Comparison of ENCODE assay signal across 10 cellular contexts in genomic region chr18:69400976-69401474, GRCh38. TPM values are rescaled to one million over a fixed set of nuclear protein-coding genes. Genes with fewer than 3 reads are reported as not detected.
DNase-seq lines count a peak whose midpoint lies in the region; TF ChIP-seq lines count a peak whose summit lies in the region.
"Had no signal": no experiment of that assay in that cellular context is flagged by ENCODE, and none has a peak within 500 bp of the region (broad histone marks: within the 10 kb centered on the region; RNA-seq: fewer than 3 reads in every experiment).

No MANE protein-coding gene starts in this region.

- H3K4me1 Mint-ChIP-seq in activated naive CD4-positive, alpha-beta T cell treated with anti-CD3 and anti-CD28 coated beads for 36 hours (ENCODE audit: low read depth) = peaks cover 15% of the 10 kb centered on the region

- no TSS peak for BruUV-seq in OCI-LY7 (replicated peaks; lab: Mats Ljungman, UMichigan)

- TF ChIP-seq CTCF in thyroid gland (IDR thresholded peaks at IDR 0.05) (no peak), OCI-LY7 (conservative IDR thresholded peaks at IDR 0.05; ENCODE audit: low read length) (no peak)

- H2AFZ ChIP-seq in OCI-LY7 (ENCODE audit: low read length) = no peak overlapping the region

- no peaks in the 10 kb centered on the region for H3K27me3 ChIP-seq in thyroid gland

- H3K4me3 ChIP-seq in thyroid gland (replicated peaks in 1 of 3) (peak overlapping the region; percentile 16 to 65 (median 62)), OCI-LY7 (ENCODE audit: low read depth, low read length, poor library complexity, severe bottlenecking) (no peak overlapping the region)

- no peaks in the 10 kb centered on the region for H3K9me3 Mint-ChIP-seq in activated naive CD4-positive, alpha-beta T cell treated with anti-CD3 and anti-CD28 coated beads for 36 hours
- H3K9me3 Mint-ChIP-seq: T-cell had no signal

- peak overlapping the region; percentile 37 for H3K4me3 Mint-ChIP-seq in activated naive CD4-positive, alpha-beta T cell treated with anti-CD3 and anti-CD28 coated beads for 36 hours

- H3K27me3 Mint-ChIP-seq in activated naive CD4-positive, alpha-beta T cell treated with anti-CD3 and anti-CD28 coated beads for 36 hours (ENCODE audit: low read depth) = peaks cover 49% of the 10 kb centered on the region

- no peaks in the 10 kb centered on the region for H3K36me3 Mint-ChIP-seq in activated naive CD4-positive, alpha-beta T cell treated with anti-CD3 and anti-CD28 coated beads for 36 hours (ENCODE audit: low read depth)
- H3K36me3 Mint-ChIP-seq: T-cell had no signal

- DNase-seq in activated naive CD4-positive, alpha-beta T cell treated with anti-CD3 and anti-CD28 coated beads for 36 hours = no peak
- no peak for DNase-seq in activated naive CD4-positive, alpha-beta T cell (lab: John Stamatoyannopoulos, UW)
- DNase-seq in astrocyte of the hippocampus (ENCODE audit: low read depth, low spot score) (peak; percentile 75), islet precursor cell (peak; percentile 64), thyroid gland (peak; percentile 32 to 43), GDM1 (lab: John Stamatoyannopoulos, UW) (no peak), NCI-H2171 (lab: John Stamatoyannopoulos, UW) (no peak), OCI-LY7 (ENCODE audit: low spot score) (no peak)
- DNase-seq: T-cell had no signal

- 2 to 7% methylated on average over 3 to 10 of the region's 65 CpGs for WGBS in thyroid gland, 2 donors

- POLR2A ChIA-PET in OCI-LY7 (lab: Charles Lee) = no interaction called here

- H3K4me1 ChIP-seq in thyroid gland (peaks cover 0 to 11% of the 10 kb centered on the region in 2 donors), OCI-LY7 (ENCODE audit: insufficient read depth, low read length, poor library complexity, severe bottlenecking) (no peaks in the 10 kb centered on the region)

- TF ChIP-seq POLR2A in thyroid gland (IDR thresholded peaks at IDR 0.05) = peak in 1 of 2 donors; percentile 18

- H3K36me3 ChIP-seq in thyroid gland (no peaks in the 10 kb centered on the region), OCI-LY7 (ENCODE audit: insufficient read depth, low read length) (no peaks in the 10 kb centered on the region)
- H3K36me3 ChIP-seq: neutrophil had no signal

- H3K27ac ChIP-seq in thyroid gland (peak overlapping the region in 1 of 3 donors; percentile 66), OCI-LY7 (ENCODE audit: low read depth, low read length, poor library complexity, severe bottlenecking) (no peak overlapping the region)
- H3K27ac ChIP-seq: neutrophil had no signal

- H3K79me2 ChIP-seq in OCI-LY7 (ENCODE audit: insufficient read depth, low read depth, low read length) = no peaks in the 10 kb centered on the region

- no peak overlapping the region for H3K27ac Mint-ChIP-seq in activated naive CD4-positive, alpha-beta T cell treated with anti-CD3 and anti-CD28 coated beads for 36 hours
- H3K27ac Mint-ChIP-seq: T-cell had no signal

- H3K9me3 ChIP-seq in thyroid gland = no peaks in the 10 kb centered on the region
- H3K9me3 ChIP-seq in OCI-LY7 (ENCODE audit: low read length) = no peaks in the 10 kb centered on the region
- H3K9me3 ChIP-seq: neutrophil had no signal

- CTCF ChIA-PET in activated naive CD4-positive, alpha-beta T cell treated with anti-CD3 and anti-CD28 coated beads for 36 hours (lab: Charles Lee) = no interaction called here
- CTCF ChIA-PET in OCI-LY7 (lab: Charles Lee; ENCODE audit: unreplicated experiment) = no interaction called here

- intact Hi-C loops in activated naive CD4-positive, alpha-beta T cell treated with anti-CD3 and anti-CD28 coated beads for 36 hours (cut with micrococcal nuclease) = no loop called here
- intact Hi-C loops in thyroid gland (cut with DNase I) (no loop called here), OCI-LY7 (cut with micrococcal nuclease; ENCODE audit: unreplicated experiment) (no loop called here)

- H3K4me2 ChIP-seq in OCI-LY7 (ENCODE audit: low read length) = no peak overlapping the region

- H3K9me2 ChIP-seq in OCI-LY7 (ENCODE audit: insufficient read depth, low read length) = no peaks in the 10 kb centered on the region

- H4K20me1 ChIP-seq in OCI-LY7 (ENCODE audit: insufficient read depth, low read length) = no peaks in the 10 kb centered on the region

RNA-seq across cellular contexts. Expression of gene DOK6, which starts 0.3 kb away (rescaled TPM):
- not detected for total RNA-seq in activated naive CD4-positive, alpha-beta T cell treated with anti-CD3 and anti-CD28 coated beads for 36 hours
- total RNA-seq in thyroid gland = 1 to 10 TPM in 3 of 4 donors, under 1 TPM in 1; 0.94 to 3.1 (median 2.5) TPM
- not detected in 2 replicates for total RNA-seq in OCI-LY7 (2014; rRNA removed; shearing (Covaris generic))
- not detected in 2 replicates for total RNA-seq in OCI-LY7 (2022)

Comparison
In these comparisons a context has a peak if more than half of its experiments do, and no peak if none do; other contexts are left out.
1. DNase-seq: peak in astrocyte of the hippocampus (single experiment), islet precursor cell (single experiment) and thyroid gland (2 of 2); none in activated naive CD4-positive, alpha-beta T cell treated with anti-CD3 and anti-CD28 coated beads for 36 hours (single experiment), activated naive CD4-positive, alpha-beta T cell (0 of 4), GDM1 (single experiment), NCI-H2171 (single experiment) and OCI-LY7 (single experiment).